ENCODE assay signal across 1 cellular context in genomic region chr17:47675380-47676198, GRCh38.
TF ChIP-seq lines count a peak whose summit lies in the region.

No MANE protein-coding gene starts in this region.

TF ChIP-seq in GM23338, 12 proteins besides CTCF, POLR2A, EP300 and RAD21:
- TF ChIP-seq EZH2 (IDR thresholded peaks at IDR 0.05; ENCODE audit: low read depth, unreplicated experiment) (no peak), NANOG (IDR thresholded peaks at IDR 0.05; ENCODE audit: borderline replicate concordance) (no peak), ZNF114 (CRISPR knock-in tag; IDR thresholded peaks at IDR 0.05) (no peak)
